ENCODE assay signal across 7 cellular contexts in the genomic region with DNA sequence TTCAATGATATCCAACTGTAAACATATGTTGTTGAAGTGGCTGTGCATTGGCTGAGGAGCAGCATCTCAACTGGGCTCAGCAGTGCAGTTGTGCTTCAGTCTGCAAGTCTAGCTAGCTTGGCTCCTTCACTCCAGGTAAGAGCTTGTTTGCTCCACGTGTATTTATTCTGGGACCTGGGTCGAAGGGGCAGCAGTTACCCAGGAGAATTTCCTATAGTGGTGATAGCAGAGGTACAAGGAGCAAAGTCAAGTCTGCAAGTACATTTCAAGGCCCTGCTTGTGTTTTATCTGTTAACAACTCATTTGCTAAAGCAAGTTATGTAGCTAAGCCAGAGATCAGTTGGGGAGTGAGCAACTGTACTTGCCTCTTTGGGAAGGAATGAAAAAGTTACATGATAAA.
"Had no signal": no experiment of that assay in that cellular context is flagged by ENCODE, and none has a peak within 500 bp of the region (broad histone marks: within the 10 kb centered on the region; RNA-seq: fewer than 3 reads in every experiment).

No MANE protein-coding gene starts in this region.

- DNase-seq: H9, HCEC 1CT, KBM-7 had no signal

- H3K27ac ChIP-seq: HL-60 had no signal

- H3K4me3 ChIP-seq: GM23338 had no signal

- FAIRE-seq: H1, H54 had no signal

- ATAC-seq: GM23338 had no signal
